In genomic region chr19:1374250-1374577, GRCh38 we compare ENCODE assay signal across 1 cellular context.
TF ChIP-seq lines count a peak whose summit lies in the region.

No MANE protein-coding gene starts in this region.

TF ChIP-seq in HepG2, 621 proteins besides CTCF, POLR2A, EP300 and RAD21 (continues in another document):
- TF ChIP-seq ZEB1 (IDR thresholded peaks at IDR 0.05; ENCODE audit: insufficient replicate concordance, low read depth) (no peak), HOXA3 (CRISPR knock-in tag; IDR thresholded peaks at IDR 0.05) (peak; percentile 54), CEBPB (IDR thresholded peaks at IDR 0.05; ENCODE audit: borderline replicate concordance, low read depth, low read length) (peak; percentile 84; the same call in 1 of the 2 replicates), DRAP1 (CRISPR knock-in tag; IDR thresholded peaks at IDR 0.05) (no peak), ZNF512 (CRISPR knock-in tag; IDR thresholded peaks at IDR 0.05) (no peak), ZNF770 (CRISPR knock-in tag; IDR thresholded peaks at IDR 0.05) (no peak), CREM (IDR thresholded peaks at IDR 0.05) (no peak), CREM (CRISPR knock-in tag; IDR thresholded peaks at IDR 0.05) (no peak), ZMYM4 (CRISPR knock-in tag; IDR thresholded peaks at IDR 0.05) (no peak), RCOR2 (CRISPR knock-in tag; IDR thresholded peaks at IDR 0.05) (0 out of 2 replicates have a peak, but pooled peaks have one; percentile 28), PPARG (CRISPR knock-in tag; conservative IDR thresholded peaks at IDR 0.05) (0 out of 2 replicates have a peak, but pooled peaks have one; percentile 20), ZFP36L2 (CRISPR knock-in tag; IDR thresholded peaks at IDR 0.05) (no peak), NAIF1 (CRISPR knock-in tag; IDR thresholded peaks at IDR 0.05; ENCODE audit: borderline replicate concordance) (no peak), CHD4 (IDR thresholded peaks at IDR 0.05; ENCODE audit: borderline replicate concordance, low read length) (no peak), ZFYVE20 (CRISPR knock-in tag; IDR thresholded peaks at IDR 0.05; ENCODE audit: borderline replicate concordance, low read depth) (no peak), ZSCAN31 (CRISPR knock-in tag; IDR thresholded peaks at IDR 0.05; ENCODE audit: low read depth) (no peak), ZNF121 (CRISPR knock-in tag; IDR thresholded peaks at IDR 0.05) (no peak), ZNF678 (CRISPR knock-in tag; IDR thresholded peaks at IDR 0.05) (no peak), ZBTB3 (CRISPR knock-in tag; IDR thresholded peaks at IDR 0.05; ENCODE audit: borderline replicate concordance, low read depth) (no peak), ZSCAN30 (CRISPR knock-in tag; IDR thresholded peaks at IDR 0.05) (no peak), ZNF709 (CRISPR knock-in tag; IDR thresholded peaks at IDR 0.05) (0 out of 2 replicates have a peak, but pooled peaks have one; percentile 38), ZBTB44 (CRISPR knock-in tag; IDR thresholded peaks at IDR 0.05) (no peak), HES4 (CRISPR knock-in tag; IDR thresholded peaks at IDR 0.05; ENCODE audit: borderline replicate concordance) (no peak), ZNF530 (CRISPR knock-in tag; IDR thresholded peaks at IDR 0.05; ENCODE audit: low read depth) (no peak), MZF1 (CRISPR knock-in tag; IDR thresholded peaks at IDR 0.05; ENCODE audit: borderline replicate concordance) (no peak), JUNB (CRISPR knock-in tag; IDR thresholded peaks at IDR 0.05; ENCODE audit: borderline replicate concordance) (no peak), NR2F1 (CRISPR knock-in tag; IDR thresholded peaks at IDR 0.05) (peak in 1 of 2 experiments; percentile 51; a peak in 1 of 4 replicates), TFDP2 (CRISPR knock-in tag; IDR thresholded peaks at IDR 0.05) (no peak), ZBTB1 (CRISPR knock-in tag; IDR thresholded peaks at IDR 0.05; ENCODE audit: borderline replicate concordance) (no peak), USF2 (IDR thresholded peaks at IDR 0.05; ENCODE audit: low read depth, low read length) (no peak), USF2 (CRISPR knock-in tag; IDR thresholded peaks at IDR 0.05; ENCODE audit: borderline replicate concordance) (no peak), ARNTL (CRISPR knock-in tag; IDR thresholded peaks at IDR 0.05) (no peak), CBX5 (CRISPR knock-in tag; IDR thresholded peaks at IDR 0.05; ENCODE audit: borderline replicate concordance) (0 out of 2 replicates have a peak, but pooled peaks have one; percentile 24), ZNF235 (CRISPR knock-in tag; IDR thresholded peaks at IDR 0.05; ENCODE audit: borderline replicate concordance) (no peak), ZNF383 (CRISPR knock-in tag; IDR thresholded peaks at IDR 0.05; ENCODE audit: borderline replicate concordance) (no peak), ZNF280D (CRISPR knock-in tag; IDR thresholded peaks at IDR 0.05) (no peak), RELA (CRISPR knock-in tag; IDR thresholded peaks at IDR 0.05) (no peak), ZFP36 (IDR thresholded peaks at IDR 0.05; ENCODE audit: borderline replicate concordance, low read depth, low read length, partially characterized antibody) (no peak), ZFP1 (CRISPR knock-in tag; IDR thresholded peaks at IDR 0.05) (no peak), NCOR1 (IDR thresholded peaks at IDR 0.05; ENCODE audit: borderline replicate concordance, low read length) (no peak), JARID2 (CRISPR knock-in tag; IDR thresholded peaks at IDR 0.05; ENCODE audit: insufficient replicate concordance) (no peak), NPAS2 (CRISPR knock-in tag; IDR thresholded peaks at IDR 0.05; ENCODE audit: borderline replicate concordance) (no peak), SYNCRIP (IDR thresholded peaks at IDR 0.05; ENCODE audit: insufficient read depth, low read depth, low read length) (no peak), NR2F6 (IDR thresholded peaks at IDR 0.05) (peak; percentile 31; the same call in 1 of the 2 replicates), NR2F6 (CRISPR knock-in tag; IDR thresholded peaks at IDR 0.05) (peak; percentile 87), BRCA1 (CRISPR knock-in tag; IDR thresholded peaks at IDR 0.05) (no peak), ZNF710 (CRISPR knock-in tag; IDR thresholded peaks at IDR 0.05; ENCODE audit: borderline replicate concordance) (no peak), ATF7-NPFF (CRISPR knock-in tag; IDR thresholded peaks at IDR 0.05; ENCODE audit: low read depth) (no peak), TFE3 (CRISPR knock-in tag; IDR thresholded peaks at IDR 0.05) (0 out of 2 replicates have a peak, but pooled peaks have one; percentile 15), ZNF431 (CRISPR knock-in tag; IDR thresholded peaks at IDR 0.05; ENCODE audit: borderline replicate concordance, low read depth) (no peak), JUND (CRISPR knock-in tag; IDR thresholded peaks at IDR 0.05) (0 out of 2 replicates have a peak, but pooled peaks have one; percentile 29), GTF3A (CRISPR knock-in tag; conservative IDR thresholded peaks at IDR 0.05) (no peak), STAG1 (CRISPR knock-in tag; IDR thresholded peaks at IDR 0.05) (no peak)
